ENCODE assay signal across 36 cellular contexts in genomic region chr5:175102717-175103116, GRCh38.
"Had no signal": no experiment of that assay in that cellular context is flagged by ENCODE, and none has a peak within 500 bp of the region (broad histone marks: within the 10 kb centered on the region; RNA-seq: fewer than 3 reads in every experiment).

No MANE protein-coding gene starts in this region.

- DNase-seq: Kasumi-1, MG63, MM.1S, MV-4-11, NCI-H1048, NCI-H1092, NCI-H1092 treated with DMSO at 0.1 percent for 48 hours, NCI-H1105, NCI-H1105 treated with DMSO at 0.1 percent for 48 hours, NCI-H1417, NCI-H1417 treated with DMSO at 0.1 percent for 48 hours, NCI-H1436, NCI-H1436 treated with DMSO at 0.1 percent for 48 hours, NCI-H146, NCI-H1694, NCI-H1694 treated with DMSO at 0.1 percent for 48 hours, NCI-H187, NCI-H187 treated with DMSO at 0.1 percent for 48 hours, NCI-H1930, NCI-H2029, NCI-H2029 treated with DMSO at 0.1 percent for 48 hours, NCI-H2081, NCI-H2081 treated with DMSO at 0.1 percent for 48 hours, NCI-H2107, NCI-H2171, NCI-H2171 treated with DMSO at 0.1 percent for 48 hours, NCI-H2227 treated with DMSO at 0.1 percent for 48 hours, NCI-H226, NCI-H345, NCI-H446, NCI-H446 treated with DMSO at 0.1 percent for 48 hours, NCI-H510A, NCI-H510A treated with DMSO at 0.1 percent for 48 hours, NCI-H524, NCI-H524 treated with DMSO at 0.1 percent for 48 hours, NCI-H526 had no signal

- H3K4me3 ChIP-seq: MG63 had no signal

- H3K9me3 ChIP-seq: MG63 had no signal

- H3K36me3 ChIP-seq: MG63 had no signal
